24 cellular contexts compared by ENCODE assay signal in genomic region chr15:24835301-24835700, GRCh38.
"Had no signal": no experiment of that assay in that cellular context is flagged by ENCODE, and none has a peak within 500 bp of the region (broad histone marks: within the 10 kb centered on the region; RNA-seq: fewer than 3 reads in every experiment).

No MANE protein-coding gene starts in this region.

- H3K4me1 ChIP-seq: lower lobe of right lung, psoas muscle, spleen, testis, tibial artery had no signal

- H3K4me3 ChIP-seq: coronary artery, lower lobe of right lung, ovary, psoas muscle, skin epidermis, spleen, testis, tibial artery had no signal

- FAIRE-seq: endometrium, keratinocyte had no signal

- ATAC-seq: left ventricle myocardium superior; lower lobe of right lung; naive thymus-derived CD8-positive, alpha-beta T cell; psoas muscle; right cardiac atrium; stimulated activated memory B cell treated with anti-CD40 and anti-IgM and Interleukin-4, amounts not matched to agents 10 μg/mL and 1 μg/mL and 100 μg/mL, for 72 hours; stimulated activated naive CD8-positive, alpha-beta T cell treated with anti-CD3 and anti-CD28 coated beads, Interleukin-15, Interleukin-2, amounts not matched to agents 100 U/mL and 50 U/mL, for 24 hours had no signal

- DNase-seq: dermis blood vessel endothelial cell; effector memory CD4-positive, alpha-beta T cell; erythroblast; hypothalamus; left ventricle myocardium superior; lower lobe of right lung; naive thymus-derived CD8-positive, alpha-beta T cell; nephron progenitor cell; occipital lobe; ovary; posterior cingulate gyrus; psoas muscle; right cardiac atrium; spleen; stimulated activated CD4-positive, alpha-beta T cell treated with anti-CD3 and anti-CD28 coated beads, Interleukin-4, amount 100 ng/mL, for 4 hours; stimulated activated naive CD8-positive, alpha-beta T cell treated with anti-CD3 and anti-CD28 coated beads, Interleukin-15, Interleukin-2, amounts not matched to agents 100 U/mL and 50 U/mL, for 24 hours; substantia nigra; testis; tibial artery had no signal

- H3K27ac ChIP-seq: coronary artery, lower lobe of right lung, ovary, psoas muscle, skin epidermis, spleen, testis, tibial artery had no signal

- H3K36me3 ChIP-seq: lower lobe of right lung, ovary, spleen, tibial artery had no signal

- H3K9me3 ChIP-seq: lower lobe of right lung, ovary, testis, tibial artery had no signal

- H3K27me3 ChIP-seq: ovary, spleen, testis, tibial artery had no signal
